Comparison of ENCODE assay signal across 24 cellular contexts in the genomic region with DNA sequence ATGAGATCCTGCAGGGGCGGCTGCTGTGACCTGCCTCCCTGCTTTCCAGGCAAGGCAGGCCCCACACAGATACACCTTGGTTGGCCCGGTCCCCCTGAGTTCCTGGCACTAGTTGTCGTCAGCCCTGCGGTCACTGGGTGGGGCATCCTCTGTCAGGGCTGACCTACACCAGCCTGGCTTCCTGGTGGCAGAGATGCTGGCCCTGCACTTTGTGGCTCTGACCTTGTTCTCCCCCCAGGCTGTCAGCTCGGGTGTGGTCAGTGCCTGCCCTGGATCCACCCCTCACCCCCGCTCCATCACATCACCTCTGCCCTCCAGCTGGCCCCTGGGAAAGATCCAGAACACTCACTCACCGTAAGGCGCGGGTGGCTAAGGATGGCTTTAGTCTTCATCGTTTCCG.
DNase-seq lines count a peak whose midpoint lies in the region; ATAC-seq, FAIRE-seq and TF ChIP-seq lines count a peak whose summit lies in the region.
"Had no signal": no experiment of that assay in that cellular context is flagged by ENCODE, and none has a peak within 500 bp of the region (broad histone marks: within the 10 kb centered on the region; RNA-seq: fewer than 3 reads in every experiment).

No MANE protein-coding gene starts in this region.

- no peak overlapping the region for H2AFZ ChIP-seq in H1 (ENCODE audit: low read length)
- H2AFZ ChIP-seq: GM23248 had no signal

- intact Hi-C loops in natural killer cell (cut with micrococcal nuclease) = no loop called here
- intact Hi-C loops in ovary (cut with DNase I) = no loop called here

- peak overlapping the region; percentile 55; the same call in 1 of the 2 replicates for H2BK5ac ChIP-seq in H1 (ENCODE audit: low read depth, low read length)

- no peaks in the 10 kb centered on the region for H3K79me1 ChIP-seq in H1 (ENCODE audit: low read depth, low read length)

- no peak overlapping the region for H2BK120ac ChIP-seq in H1 (replicated peaks; ENCODE audit: low read depth, low read length)

- H3K9me3 Mint-ChIP-seq in natural killer cell = no peaks in the 10 kb centered on the region
- no peaks in the 10 kb centered on the region for H3K9me3 Mint-ChIP-seq in natural killer cell treated with Interleukin-12 subunit alpha and Interleukin-12 subunit beta and Interleukin-15 and Interleukin-18, amount 100 ng/mL, for 72 hours
- H3K9me3 Mint-ChIP-seq: neural crest cell had no signal

- no peak overlapping the region for H2AK5ac ChIP-seq in H1 (ENCODE audit: low read depth, low read length)

- H3K27ac ChIP-seq in H1 (ENCODE audit: low read depth, low read length) (no peak overlapping the region), ovary (no peak overlapping the region)
- H3K27ac ChIP-seq: GM23248, thoracic aorta had no signal

- H4K5ac ChIP-seq in H1 (ENCODE audit: insufficient read length, low read depth, low read length) = no peak overlapping the region

- TF ChIP-seq RAD21 in H1 (IDR thresholded peaks at IDR 0.05 in 1 of 2, conservative IDR thresholded peaks at IDR 0.05 in 1 of 2; ENCODE audit: low read depth in 2 of 2, low read length in 2 of 2) = no peak

- H2BK15ac ChIP-seq in H1 (ENCODE audit: low read length) = no peak overlapping the region

- H3K27ac Mint-ChIP-seq in natural killer cell = no peak overlapping the region
- no peak overlapping the region for H3K27ac Mint-ChIP-seq in natural killer cell treated with Interleukin-12 subunit alpha and Interleukin-12 subunit beta and Interleukin-15 and Interleukin-18, amount 100 ng/mL, for 72 hours

- H3K56ac ChIP-seq in H1 (replicated peaks; ENCODE audit: insufficient read length, low read depth, low read length) = no peak overlapping the region

- H3K36me3 ChIP-seq in H1 (ENCODE audit: control insufficient read depth in 2 of 4, insufficient read depth in 4 of 4, low read length in 3 of 4) (peaks cover 3 to 12% (median 11%) of the 10 kb centered on the region in 4 experiments; a peak in 5 of 8 replicates), ovary (no peaks in the 10 kb centered on the region)

- TF ChIP-seq CTCF in natural killer cell (IDR thresholded peaks at IDR 0.05) (no peak), H1 (IDR thresholded peaks at IDR 0.05; ENCODE audit: control extremely low read depth in 1 of 3, insufficient read depth in 1 of 3, low read depth in 1 of 3, low read length in 3 of 3) (no peak), ovary (IDR thresholded peaks at IDR 0.05) (no peak)

- CTCF ChIA-PET in H1 (lab: Charles Lee; ENCODE audit: partially characterized antibody) = no interaction called here

- H3K23ac ChIP-seq in H1 (ENCODE audit: insufficient read length) = no peak overlapping the region

- no peaks in the 10 kb centered on the region for H3K27me3 ChIP-seq in H1 (replicated peaks in 1 of 4; ENCODE audit: control insufficient read depth in 3 of 4, extremely low read depth in 1 of 4, insufficient read depth in 3 of 4, low read length in 3 of 4)
- no peaks in the 10 kb centered on the region for H3K27me3 ChIP-seq in ovary

- H3K4ac ChIP-seq in H1 (replicated peaks; ENCODE audit: insufficient read length, low read depth, low read length) = no peak overlapping the region

- H3K4me3 ChIP-seq in H1 (ENCODE audit: extremely low read depth in 1 of 4, insufficient read depth in 2 of 4, low read depth in 3 of 4, low read length in 4 of 4) = no peak overlapping the region
- no peak overlapping the region for H3K4me3 ChIP-seq in ovary
- H3K4me3 ChIP-seq: GM12878, GM23248, K562, thoracic aorta had no signal

- H2BK12ac ChIP-seq in H1 (ENCODE audit: low read depth, low read length) = no peak overlapping the region

- H3K36me3 Mint-ChIP-seq in natural killer cell = no peaks in the 10 kb centered on the region
- H3K36me3 Mint-ChIP-seq in natural killer cell treated with Interleukin-12 subunit alpha and Interleukin-12 subunit beta and Interleukin-15 and Interleukin-18, amount 100 ng/mL, for 72 hours = no peaks in the 10 kb centered on the region

- POLR2A ChIA-PET in H1 (lab: Charles Lee; ENCODE audit: partially characterized antibody) = no interaction called here

- H3K9me3 ChIP-seq in H1 (ENCODE audit: insufficient read depth in 2 of 2, low read depth in 1 of 2, low read length in 1 of 2) = no peaks in the 10 kb centered on the region
- no peaks in the 10 kb centered on the region for H3K9me3 ChIP-seq in ovary
- H3K9me3 ChIP-seq: thoracic aorta had no signal

- no peak overlapping the region for H3K14ac ChIP-seq in H1 (ENCODE audit: insufficient read length)

- no peak for TF ChIP-seq EP300 in H1 (IDR thresholded peaks at IDR 0.05; ENCODE audit: borderline replicate concordance in 1 of 2, low read depth in 2 of 2, low read length in 2 of 2)
- no peak for TF ChIP-seq EP300 in ovary (IDR thresholded peaks at IDR 0.05)

- FAIRE-seq in H1 (lab: Jason Lieb, UNC) = no peak
- FAIRE-seq: GM12878, K562 had no signal

- no peak overlapping the region for H3K18ac ChIP-seq in H1 (ENCODE audit: extremely low read depth, low read length)

- 94% methylated on average over 11 of the region's 11 CpGs; no CpG with 5 or more reads in 1 of the 2 experiments for WGBS in H1 (ENCODE audit: extremely low coverage in 1 of 2, insufficient coverage in 1 of 2, insufficient read length in 1 of 2, insufficient replicate concordance in 2 of 2, low coverage in 1 of 2, low lambda C conversion rate in 2 of 2, missing lambda C conversion rate in 1 of 2), 2 experiments
- 92 to 95% (median 92%) methylated on average over 11 of the region's 11 CpGs for WGBS in ovary, 3 donors

- no peak overlapping the region for H4K91ac ChIP-seq in H1 (replicated peaks; ENCODE audit: insufficient read length, low read length)

- no peaks in the 10 kb centered on the region for H3K4me1 ChIP-seq in H1 (replicated peaks in 1 of 4; ENCODE audit: control insufficient read depth in 3 of 4, insufficient read depth in 4 of 4, low read length in 3 of 4)
- no peaks in the 10 kb centered on the region for H3K4me1 ChIP-seq in ovary (ENCODE audit: insufficient read depth)

- H3K79me2 ChIP-seq in H1 (ENCODE audit: control insufficient read depth in 1 of 2, insufficient read depth in 2 of 2, low read length in 2 of 2) = no peaks in the 10 kb centered on the region

- ATAC-seq in natural killer cell = no peak
- no peak for ATAC-seq in natural killer cell treated with Interleukin-12 subunit alpha and Interleukin-12 subunit beta and Interleukin-15 and Interleukin-18, amount 100 ng/mL, for 72 hours
- ATAC-seq: GM12878, K562 had no signal

- no peaks in the 10 kb centered on the region for H3K27me3 Mint-ChIP-seq in natural killer cell (ENCODE audit: low read depth in 2 of 2)
- no peaks in the 10 kb centered on the region for H3K27me3 Mint-ChIP-seq in natural killer cell treated with Interleukin-12 subunit alpha and Interleukin-12 subunit beta and Interleukin-15 and Interleukin-18, amount 100 ng/mL, for 72 hours

- H2BK20ac ChIP-seq in H1 (ENCODE audit: low read length) = no peak overlapping the region

- H3K9ac ChIP-seq in H1 (replicated peaks in 1 of 4; ENCODE audit: extremely low read depth in 1 of 4, low read depth in 3 of 4, low read length in 3 of 4) = no peak overlapping the region
- H3K9ac ChIP-seq: GM23248 had no signal

- no peaks in the 10 kb centered on the region for H3K23me2 ChIP-seq in H1 (ENCODE audit: low read depth, low read length)

- H4K8ac ChIP-seq in H1 (ENCODE audit: extremely low read depth, insufficient read depth, low read length) = no peak overlapping the region

- TF ChIP-seq POLR2A in H1 (IDR thresholded peaks at IDR 0.05; ENCODE audit: control extremely low read depth in 1 of 2, low read depth in 2 of 2, low read length in 2 of 2) (no peak), ovary (IDR thresholded peaks at IDR 0.05) (no peak)

- no peak overlapping the region for H3K4me3 Mint-ChIP-seq in natural killer cell
- no peak overlapping the region for H3K4me3 Mint-ChIP-seq in natural killer cell treated with Interleukin-12 subunit alpha and Interleukin-12 subunit beta and Interleukin-15 and Interleukin-18, amount 100 ng/mL, for 72 hours
- H3K4me3 Mint-ChIP-seq: neural crest cell had no signal

- peaks cover 0 to 7% of the 10 kb centered on the region in 2 donors for H3K4me1 Mint-ChIP-seq in natural killer cell
- peaks cover 0 to 6% of the 10 kb centered on the region in 2 donors for H3K4me1 Mint-ChIP-seq in natural killer cell treated with Interleukin-12 subunit alpha and Interleukin-12 subunit beta and Interleukin-15 and Interleukin-18, amount 100 ng/mL, for 72 hours (ENCODE audit: low read depth in 2 of 2)
- H3K4me1 Mint-ChIP-seq: neural crest cell had no signal

- peaks cover 0 to 8% of the 10 kb centered on the region in 2 experiments for H4K20me1 ChIP-seq in H1 (replicated peaks in 1 of 2; ENCODE audit: control insufficient read depth in 1 of 2, insufficient read depth in 2 of 2, low read length in 2 of 2)

- no peak overlapping the region for H3K4me2 ChIP-seq in H1 (ENCODE audit: insufficient read depth in 1 of 2, low read depth in 2 of 2, low read length in 2 of 2)

- DNase-seq in natural killer cell (peak; percentile 12), H1 (ENCODE audit: low read depth in 1 of 2, low spot score in 2 of 2) (no peak), ovary (peak in 4 of 5 donors; percentile 3 to 29 (median 11)), D341Med (ENCODE audit: low spot score) (no peak), NCI-H524 (lab: John Stamatoyannopoulos, UW) (no peak), HuH-7.5 (ENCODE audit: low spot score) (no peak)
- no peak for DNase-seq in natural killer cell treated with Interleukin-12 subunit alpha and Interleukin-12 subunit beta and Interleukin-15 and Interleukin-18, amount 100 ng/mL, for 72 hours (ENCODE audit: low spot score)
- DNase-seq: activated CD4-positive, alpha-beta T cell treated with anti-CD3 and anti-CD28 coated beads for 4 hours; activated naive CD4-positive, alpha-beta T cell treated with Interleukin-2 at 50 U/mL for 16 hours; anterior cingulate cortex; caudate nucleus; DMS79; foreskin melanocyte; GM23248; midbrain; MM.1S; NCI-H1436 treated with DMSO at 0.1 percent for 48 hours; NCI-H2171; NCI-H69; SHP77 had no signal

TF ChIP-seq in H1, 55 proteins besides CTCF, POLR2A, EP300 and RAD21 (continues in another document):
- no peak for TF ChIP-seq BRCA1 (IDR thresholded peaks at IDR 0.05; ENCODE audit: low read depth, low read length)
- no peak for TF ChIP-seq TAF1 (IDR thresholded peaks at IDR 0.05; ENCODE audit: low read depth, low read length)
- no peak for TF ChIP-seq NANOG (IDR thresholded peaks at IDR 0.05; ENCODE audit: insufficient read depth, low read depth, low read length, poor library complexity, severe bottlenecking)
- no peak for TF ChIP-seq TBP (IDR thresholded peaks at IDR 0.05; ENCODE audit: low read depth, low read length)
- no peak for TF ChIP-seq CTBP2 (IDR thresholded peaks at IDR 0.05; ENCODE audit: borderline replicate concordance, insufficient read depth, insufficient read length, low read length)
- TF ChIP-seq TEAD4 (IDR thresholded peaks at IDR 0.05; ENCODE audit: low read depth, low read length) = no peak
- TF ChIP-seq GTF2F1 (IDR thresholded peaks at IDR 0.05; ENCODE audit: borderline replicate concordance, low read depth, low read length) = no peak
- TF ChIP-seq POU5F1 (IDR thresholded peaks at IDR 0.05; ENCODE audit: low read depth, low read length) = no peak
- no peak for TF ChIP-seq JUN (IDR thresholded peaks at IDR 0.05; ENCODE audit: low read depth, low read length)
- TF ChIP-seq CBX5 (IDR thresholded peaks at IDR 0.05; ENCODE audit: low read depth, low read length) = no peak

Comparison
In these comparisons a context has a peak if more than half of its experiments do, and no peak if none do; other contexts are left out.
1. DNase-seq: peak in natural killer cell (single experiment) and ovary (4 of 5); none in natural killer cell treated with Interleukin-12 subunit alpha and Interleukin-12 subunit beta and Interleukin-15 and Interleukin-18, amount 100 ng/mL, for 72 hours (single experiment), H1 (0 of 2), D341Med (single experiment), NCI-H524 (0 of 2) and HuH-7.5 (single experiment).